1 cellular context compared by ENCODE assay signal in the genomic region with DNA sequence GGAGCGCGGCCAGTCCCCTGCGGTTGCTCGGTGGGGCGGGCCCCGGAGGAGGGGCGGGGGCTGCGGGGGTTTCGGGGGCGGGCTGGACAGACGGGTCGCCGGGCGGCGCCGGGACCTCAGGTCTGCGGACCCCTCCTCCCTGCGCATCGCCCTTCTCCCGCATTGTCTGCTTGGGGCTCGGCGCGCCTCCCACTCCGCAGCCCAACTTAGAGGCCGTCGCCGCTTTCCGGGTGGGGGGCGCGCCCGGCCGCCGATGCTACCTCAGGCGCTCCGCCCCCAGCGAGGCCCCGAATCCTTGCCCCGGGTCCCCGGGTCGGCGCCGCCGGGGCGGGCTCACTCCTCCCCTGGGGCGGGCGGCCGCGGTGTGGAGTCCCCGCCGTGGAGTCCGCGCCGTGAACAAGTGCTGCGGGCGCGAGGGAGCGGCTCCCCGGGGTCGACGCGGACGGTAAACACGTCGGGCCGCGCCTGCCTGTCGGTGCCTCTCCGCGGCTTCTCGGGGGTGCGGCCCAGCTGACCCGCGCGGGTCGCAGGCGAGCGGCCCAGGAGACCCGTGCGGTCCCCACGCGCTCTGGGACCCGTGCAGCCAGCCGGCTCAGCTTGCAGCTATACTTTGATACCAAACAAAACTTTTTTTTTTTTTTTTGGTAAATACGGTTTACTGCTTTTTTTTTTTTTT.
TF ChIP-seq lines count a peak whose summit lies in the region.

No MANE protein-coding gene starts in this region.

TF ChIP-seq in GM12878, 131 proteins besides CTCF, POLR2A, EP300 and RAD21 (continued from another document):
- TF ChIP-seq, protein P1, sequence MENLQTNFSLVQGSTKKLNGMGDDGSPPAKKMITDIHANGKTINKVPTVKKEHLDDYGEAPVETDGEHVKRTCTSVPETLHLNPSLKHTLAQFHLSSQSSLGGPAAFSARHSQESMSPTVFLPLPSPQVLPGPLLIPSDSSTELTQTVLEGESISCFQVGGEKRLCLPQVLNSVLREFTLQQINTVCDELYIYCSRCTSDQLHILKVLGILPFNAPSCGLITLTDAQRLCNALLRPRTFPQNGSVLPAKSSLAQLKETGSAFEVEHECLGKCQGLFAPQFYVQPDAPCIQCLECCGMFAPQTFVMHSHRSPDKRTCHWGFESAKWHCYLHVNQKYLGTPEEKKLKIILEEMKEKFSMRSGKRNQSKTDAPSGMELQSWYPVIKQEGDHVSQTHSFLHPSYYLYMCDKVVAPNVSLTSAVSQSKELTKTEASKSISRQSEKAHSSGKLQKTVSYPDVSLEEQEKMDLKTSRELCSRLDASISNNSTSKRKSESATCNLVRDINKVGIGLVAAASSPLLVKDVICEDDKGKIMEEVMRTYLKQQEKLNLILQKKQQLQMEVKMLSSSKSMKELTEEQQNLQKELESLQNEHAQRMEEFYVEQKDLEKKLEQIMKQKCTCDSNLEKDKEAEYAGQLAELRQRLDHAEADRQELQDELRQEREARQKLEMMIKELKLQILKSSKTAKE (IDR thresholded peaks at IDR 0.05; ENCODE audit: low read depth, poor library complexity, severe bottlenecking), result no peak
- TF ChIP-seq POLR2AphosphoS2 (IDR thresholded peaks at IDR 0.05; ENCODE audit: low read depth, low read length), result no peak
- TF ChIP-seq ZNF384 (IDR thresholded peaks at IDR 0.05; ENCODE audit: borderline replicate concordance, low read depth, low read length), result peak; percentile 61; the same call in 1 of the 2 replicates
- peak; percentile 86 for TF ChIP-seq BACH1 (IDR thresholded peaks at IDR 0.05; ENCODE audit: borderline replicate concordance)
- TF ChIP-seq BHLHE40 (IDR thresholded peaks at IDR 0.05; ENCODE audit: borderline replicate concordance in 1 of 2, low read depth in 2 of 2, low read length in 1 of 2), result peak in 1 of 2 experiments; percentile 60; a peak in 2 of 4 replicates
- TF ChIP-seq LARP7 (IDR thresholded peaks at IDR 0.05), result peak; percentile 81
- 0 out of 2 replicates have a peak, but pooled peaks have one; percentile 39 for TF ChIP-seq SMARCA5 (IDR thresholded peaks at IDR 0.05)
- TF ChIP-seq IKZF1 (conservative IDR thresholded peaks at IDR 0.05), result peak; percentile 78
- TF ChIP-seq, protein P2, sequence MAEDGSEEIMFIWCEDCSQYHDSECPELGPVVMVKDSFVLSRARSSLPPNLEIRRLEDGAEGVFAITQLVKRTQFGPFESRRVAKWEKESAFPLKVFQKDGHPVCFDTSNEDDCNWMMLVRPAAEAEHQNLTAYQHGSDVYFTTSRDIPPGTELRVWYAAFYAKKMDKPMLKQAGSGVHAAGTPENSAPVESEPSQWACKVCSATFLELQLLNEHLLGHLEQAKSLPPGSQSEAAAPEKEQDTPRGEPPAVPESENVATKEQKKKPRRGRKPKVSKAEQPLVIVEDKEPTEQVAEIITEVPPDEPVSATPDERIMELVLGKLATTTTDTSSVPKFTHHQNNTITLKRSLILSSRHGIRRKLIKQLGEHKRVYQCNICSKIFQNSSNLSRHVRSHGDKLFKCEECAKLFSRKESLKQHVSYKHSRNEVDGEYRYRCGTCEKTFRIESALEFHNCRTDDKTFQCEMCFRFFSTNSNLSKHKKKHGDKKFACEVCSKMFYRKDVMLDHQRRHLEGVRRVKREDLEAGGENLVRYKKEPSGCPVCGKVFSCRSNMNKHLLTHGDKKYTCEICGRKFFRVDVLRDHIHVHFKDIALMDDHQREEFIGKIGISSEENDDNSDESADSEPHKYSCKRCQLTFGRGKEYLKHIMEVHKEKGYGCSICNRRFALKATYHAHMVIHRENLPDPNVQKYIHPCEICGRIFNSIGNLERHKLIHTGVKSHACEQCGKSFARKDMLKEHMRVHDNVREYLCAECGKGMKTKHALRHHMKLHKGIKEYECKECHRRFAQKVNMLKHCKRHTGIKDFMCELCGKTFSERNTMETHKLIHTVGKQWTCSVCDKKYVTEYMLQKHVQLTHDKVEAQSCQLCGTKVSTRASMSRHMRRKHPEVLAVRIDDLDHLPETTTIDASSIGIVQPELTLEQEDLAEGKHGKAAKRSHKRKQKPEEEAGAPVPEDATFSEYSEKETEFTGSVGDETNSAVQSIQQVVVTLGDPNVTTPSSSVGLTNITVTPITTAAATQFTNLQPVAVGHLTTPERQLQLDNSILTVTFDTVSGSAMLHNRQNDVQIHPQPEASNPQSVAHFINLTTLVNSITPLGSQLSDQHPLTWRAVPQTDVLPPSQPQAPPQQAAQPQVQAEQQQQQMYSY (CRISPR knock-in tag; IDR thresholded peaks at IDR 0.05), result no peak
- peak; percentile 38; the same call in 1 of the 2 replicates for TF ChIP-seq ZNF207 (IDR thresholded peaks at IDR 0.05; ENCODE audit: borderline replicate concordance)
- TF ChIP-seq ZNF24 (IDR thresholded peaks at IDR 0.05), result 0 out of 2 replicates have a peak, but pooled peaks have one; percentile 48
- no peak for TF ChIP-seq SREBF2 (IDR thresholded peaks at IDR 0.05; ENCODE audit: low read length)
- peak; percentile 68 for TF ChIP-seq DPF2 (IDR thresholded peaks at IDR 0.05)
- TF ChIP-seq SREBF1 (IDR thresholded peaks at IDR 0.05; ENCODE audit: low read length), result no peak
- peak; percentile 89 for TF ChIP-seq GATAD2B (conservative IDR thresholded peaks at IDR 0.05; ENCODE audit: low read depth)
- no peak for TF ChIP-seq EGR1 (IDR thresholded peaks at IDR 0.05; ENCODE audit: borderline replicate concordance in 1 of 2, low read depth in 2 of 2, low read length in 2 of 2)
- TF ChIP-seq RB1 (IDR thresholded peaks at IDR 0.05; ENCODE audit: borderline replicate concordance), result peak; percentile 14; the same call in 1 of the 2 replicates
- TF ChIP-seq, protein P3, sequence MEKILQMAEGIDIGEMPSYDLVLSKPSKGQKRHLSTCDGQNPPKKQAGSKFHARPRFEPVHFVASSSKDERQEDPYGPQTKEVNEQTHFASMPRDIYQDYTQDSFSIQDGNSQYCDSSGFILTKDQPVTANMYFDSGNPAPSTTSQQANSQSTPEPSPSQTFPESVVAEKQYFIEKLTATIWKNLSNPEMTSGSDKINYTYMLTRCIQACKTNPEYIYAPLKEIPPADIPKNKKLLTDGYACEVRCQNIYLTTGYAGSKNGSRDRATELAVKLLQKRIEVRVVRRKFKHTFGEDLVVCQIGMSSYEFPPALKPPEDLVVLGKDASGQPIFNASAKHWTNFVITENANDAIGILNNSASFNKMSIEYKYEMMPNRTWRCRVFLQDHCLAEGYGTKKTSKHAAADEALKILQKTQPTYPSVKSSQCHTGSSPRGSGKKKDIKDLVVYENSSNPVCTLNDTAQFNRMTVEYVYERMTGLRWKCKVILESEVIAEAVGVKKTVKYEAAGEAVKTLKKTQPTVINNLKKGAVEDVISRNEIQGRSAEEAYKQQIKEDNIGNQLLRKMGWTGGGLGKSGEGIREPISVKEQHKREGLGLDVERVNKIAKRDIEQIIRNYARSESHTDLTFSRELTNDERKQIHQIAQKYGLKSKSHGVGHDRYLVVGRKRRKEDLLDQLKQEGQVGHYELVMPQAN (conservative IDR thresholded peaks at IDR 0.05), result peak; percentile 66
